15 cellular contexts compared by ENCODE assay signal in the genomic region with DNA sequence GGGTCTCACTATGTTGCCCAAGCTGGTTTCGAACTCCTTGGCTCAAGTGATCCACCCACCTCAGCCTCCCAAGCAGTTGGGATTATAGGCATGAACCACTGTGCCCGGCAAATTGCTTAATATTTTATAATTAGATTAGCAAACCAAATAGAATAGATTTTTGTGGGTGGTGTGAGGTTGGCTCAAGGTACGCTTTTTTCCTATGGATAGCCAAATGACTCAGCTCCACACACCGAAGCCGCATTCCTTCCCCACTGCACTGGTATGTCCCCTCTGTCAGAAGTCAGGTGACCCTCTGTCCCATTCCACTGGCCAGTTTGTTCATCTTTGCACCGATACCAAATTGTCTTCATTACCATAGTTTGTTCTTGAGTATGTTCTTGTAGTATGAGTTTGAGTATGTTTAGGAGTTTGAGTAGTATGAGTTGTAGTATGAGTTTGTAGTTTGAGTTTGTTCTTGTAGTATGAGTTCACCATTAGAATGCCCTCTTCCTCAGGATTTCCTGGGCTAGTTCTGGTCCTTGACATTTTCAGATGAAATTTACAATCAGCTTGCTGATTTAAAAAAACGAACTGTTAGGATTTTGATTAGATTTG. TPM values are rescaled to one million over a fixed set of nuclear protein-coding genes. Genes with fewer than 3 reads are reported as not detected.
A peak's percentile ranks its signal among the peaks of the same experiment; 100 is the strongest.
DNase-seq lines count a peak whose midpoint lies in the region; ATAC-seq and TF ChIP-seq lines count a peak whose summit lies in the region.
"Had no signal": no experiment of that assay in that cellular context is flagged by ENCODE, and none has a peak within 500 bp of the region (broad histone marks: within the 10 kb centered on the region; RNA-seq: fewer than 3 reads in every experiment).

No MANE protein-coding gene starts in this region.

- DNase-seq in HCEC 1CT (peak; percentile 49), fibroblast of villous mesenchyme (ENCODE audit: low read depth) (peak; percentile 33), smooth muscle cell (lab: John Stamatoyannopoulos, UW; ENCODE audit: unreplicated experiment) (no peak), progenitor cell of endocrine pancreas (ENCODE audit: low spot score, unreplicated experiment) (no peak)
- DNase-seq in activated T-helper 2 cell treated with anti-CD3 and anti-CD28 coated beads, Interferon-gamma antibody, Interleukin-2, Interleukin-4, amounts not matched to agents 10 μg/mL and 5 μg/mL and 100 μg/mL, durations not matched to agents 14 hours and 24 hours and 36 hours (ENCODE audit: low spot score): no peak
- no peak for DNase-seq in activated naive CD4-positive, alpha-beta T cell treated with Interleukin-2 at 50 U/mL for 16 hours
- DNase-seq: activated CD4-positive, CD25-positive, alpha-beta regulatory T cell; activated T-cell treated with anti-CD3 and anti-CD28 coated beads, Interleukin-2, amount 50 U/mL, for 4 hours; erythroblast; NCI-H146; NCI-H748 treated with DMSO at 0.1 percent for 48 hours; retina; substantia nigra had no signal

- no peak overlapping the region for H3K4me2 ChIP-seq in smooth muscle cell

- no peaks in the 10 kb centered on the region for H3K9me3 ChIP-seq in smooth muscle cell (replicated peaks; ENCODE audit: low read depth)

- no peaks in the 10 kb centered on the region for H3K36me3 ChIP-seq in smooth muscle cell (ENCODE audit: low read depth)

- H3K4me3 Mint-ChIP-seq in activated T-helper 2 cell treated with anti-CD3 and anti-CD28 coated beads, Interferon-gamma antibody, Interleukin-2, Interleukin-4, amounts not matched to agents 10 μg/mL and 5 μg/mL and 100 μg/mL, durations not matched to agents 14 hours and 24 hours and 36 hours (ENCODE audit: low read depth): no peak overlapping the region
- H3K4me3 Mint-ChIP-seq in progenitor cell of endocrine pancreas (ENCODE audit: low read depth): no peak overlapping the region
- H3K4me3 Mint-ChIP-seq: activated T-cell treated with anti-CD3 and anti-CD28 coated beads, Interleukin-2, amount 50 U/mL, for 4 hours had no signal

- H3K36me3 Mint-ChIP-seq in activated T-helper 2 cell treated with anti-CD3 and anti-CD28 coated beads, Interferon-gamma antibody, Interleukin-2, Interleukin-4, amounts not matched to agents 10 μg/mL and 5 μg/mL and 100 μg/mL, durations not matched to agents 14 hours and 24 hours and 36 hours (ENCODE audit: low read depth): no peaks in the 10 kb centered on the region
- no peaks in the 10 kb centered on the region for H3K36me3 Mint-ChIP-seq in progenitor cell of endocrine pancreas (ENCODE audit: insufficient read depth)

- no peaks in the 10 kb centered on the region for H4K20me1 ChIP-seq in smooth muscle cell (ENCODE audit: low read depth)

- H3K9me3 Mint-ChIP-seq in activated T-helper 2 cell treated with anti-CD3 and anti-CD28 coated beads, Interferon-gamma antibody, Interleukin-2, Interleukin-4, amounts not matched to agents 10 μg/mL and 5 μg/mL and 100 μg/mL, durations not matched to agents 14 hours and 24 hours and 36 hours: no peaks in the 10 kb centered on the region
- peaks cover 17% of the 10 kb centered on the region for H3K9me3 Mint-ChIP-seq in progenitor cell of endocrine pancreas (ENCODE audit: low read depth)
- H3K9me3 Mint-ChIP-seq: activated T-cell treated with anti-CD3 and anti-CD28 coated beads, Interleukin-2, amount 50 U/mL, for 4 hours had no signal

- ATAC-seq in HG03354 (IDR thresholded peaks at IDR 0.05; ENCODE audit: poor library complexity, severe bottlenecking, unreplicated experiment): no peak
- ATAC-seq in HG02981 (IDR thresholded peaks at IDR 0.05; ENCODE audit: unreplicated experiment): no peak
- ATAC-seq: activated T-cell treated with anti-CD3 and anti-CD28 coated beads, Interleukin-2, amount 50 U/mL, for 4 hours had no signal

- TF ChIP-seq CTCF in fibroblast of villous mesenchyme (IDR thresholded peaks at IDR 0.05; ENCODE audit: insufficient read depth, low read depth, low read length) (no peak), smooth muscle cell (IDR thresholded peaks at IDR 0.05; ENCODE audit: borderline replicate concordance, insufficient read depth, poor library complexity, severe bottlenecking) (no peak), progenitor cell of endocrine pancreas (IDR thresholded peaks at IDR 0.05; ENCODE audit: unreplicated experiment) (no peak)

- H2AFZ ChIP-seq in smooth muscle cell (ENCODE audit: low read depth): no peak overlapping the region

- peaks cover 1% of the 10 kb centered on the region for H3K27me3 Mint-ChIP-seq in activated T-helper 2 cell treated with anti-CD3 and anti-CD28 coated beads, Interferon-gamma antibody, Interleukin-2, Interleukin-4, amounts not matched to agents 10 μg/mL and 5 μg/mL and 100 μg/mL, durations not matched to agents 14 hours and 24 hours and 36 hours (ENCODE audit: low read depth)
- no peaks in the 10 kb centered on the region for H3K27me3 Mint-ChIP-seq in progenitor cell of endocrine pancreas

- H3K4me3 ChIP-seq in fibroblast of villous mesenchyme (ENCODE audit: low read depth, low read length): no peak overlapping the region
- H3K4me3 ChIP-seq in smooth muscle cell: no peak overlapping the region

- H3K27me3 ChIP-seq in smooth muscle cell (ENCODE audit: low read depth): no peaks in the 10 kb centered on the region

- peaks cover 19% of the 10 kb centered on the region for H3F3A ChIP-seq in smooth muscle cell (ENCODE audit: low read depth)

- intact Hi-C loops in activated T-helper 2 cell treated with anti-CD3 and anti-CD28 coated beads, Interferon-gamma antibody, Interleukin-2, Interleukin-4, amounts not matched to agents 10 μg/mL and 5 μg/mL and 100 μg/mL, durations not matched to agents 14 hours and 24 hours and 36 hours (cut with micrococcal nuclease): no loop called here

- H3K9ac ChIP-seq in smooth muscle cell (ENCODE audit: low read depth): no peak overlapping the region

- H3K4me1 ChIP-seq in smooth muscle cell (ENCODE audit: low read depth): peaks cover 6% of the 10 kb centered on the region

- no peaks in the 10 kb centered on the region for H3K79me2 ChIP-seq in smooth muscle cell (ENCODE audit: low read depth)

- peaks cover 40% of the 10 kb centered on the region for H3K4me1 Mint-ChIP-seq in activated T-helper 2 cell treated with anti-CD3 and anti-CD28 coated beads, Interferon-gamma antibody, Interleukin-2, Interleukin-4, amounts not matched to agents 10 μg/mL and 5 μg/mL and 100 μg/mL, durations not matched to agents 14 hours and 24 hours and 36 hours (ENCODE audit: low read depth)
- H3K4me1 Mint-ChIP-seq in progenitor cell of endocrine pancreas (ENCODE audit: low read depth): peaks cover 14% of the 10 kb centered on the region

- H3K27ac ChIP-seq in smooth muscle cell (ENCODE audit: low read depth): peak overlapping the region; percentile 32

- WGBS in smooth muscle cell (ENCODE audit: low lambda C conversion rate): 58% methylated on average over 7 of the region's 7 CpGs

- H3K27ac Mint-ChIP-seq in activated T-helper 2 cell treated with anti-CD3 and anti-CD28 coated beads, Interferon-gamma antibody, Interleukin-2, Interleukin-4, amounts not matched to agents 10 μg/mL and 5 μg/mL and 100 μg/mL, durations not matched to agents 14 hours and 24 hours and 36 hours: peak overlapping the region; percentile 38
- no peak overlapping the region for H3K27ac Mint-ChIP-seq in progenitor cell of endocrine pancreas

RNA-seq across cellular contexts. Expression of gene SUSD2, which starts 19.4 kb away (rescaled TPM):
- total RNA-seq in activated T-helper 2 cell treated with anti-CD3 and anti-CD28 coated beads, Interferon-gamma antibody, Interleukin-2, Interleukin-4, amounts not matched to agents 10 μg/mL and 5 μg/mL and 100 μg/mL, durations not matched to agents 14 hours and 24 hours and 36 hours: 0.32 and 0.64 TPM in 2 replicates
- total RNA-seq in fibroblast of villous mesenchyme: 0.64 and 1.3 TPM in 2 replicates
- total RNA-seq in smooth muscle cell: 1.1 and 1.5 TPM in 2 replicates
- 0.24 and 1.2 TPM in 2 replicates for polyA plus RNA-seq in smooth muscle cell
- total RNA-seq in progenitor cell of endocrine pancreas: 0.75 and 0.79 TPM in 2 replicates

RNA-seq across cellular contexts. Expression of gene GGT5, which starts 44.2 kb away (rescaled TPM):
- 0.05 TPM in 1 of 2 replicates, not detected in the other for total RNA-seq in activated T-helper 2 cell treated with anti-CD3 and anti-CD28 coated beads, Interferon-gamma antibody, Interleukin-2, Interleukin-4, amounts not matched to agents 10 μg/mL and 5 μg/mL and 100 μg/mL, durations not matched to agents 14 hours and 24 hours and 36 hours
- 0.97 and 2.2 TPM in 2 replicates for total RNA-seq in fibroblast of villous mesenchyme
- 3.7 and 5.4 TPM in 2 replicates for total RNA-seq in smooth muscle cell
- polyA plus RNA-seq in smooth muscle cell: 12.4 and 12.8 TPM in 2 replicates
- not detected in 2 replicates for total RNA-seq in progenitor cell of endocrine pancreas

Comparison
In these comparisons a context has a peak if more than half of its experiments do, and no peak if none do; other contexts are left out.
1. DNase-seq: peak in HCEC 1CT (single experiment) and fibroblast of villous mesenchyme (single experiment); none in activated T-helper 2 cell treated with anti-CD3 and anti-CD28 coated beads, Interferon-gamma antibody, Interleukin-2, Interleukin-4, amounts not matched to agents 10 μg/mL and 5 μg/mL and 100 μg/mL, durations not matched to agents 14 hours and 24 hours and 36 hours (single experiment), smooth muscle cell (single experiment), progenitor cell of endocrine pancreas (single experiment) and activated naive CD4-positive, alpha-beta T cell treated with Interleukin-2 at 50 U/mL for 16 hours (single experiment).